21 cellular contexts compared by ENCODE assay signal in the genomic region with DNA sequence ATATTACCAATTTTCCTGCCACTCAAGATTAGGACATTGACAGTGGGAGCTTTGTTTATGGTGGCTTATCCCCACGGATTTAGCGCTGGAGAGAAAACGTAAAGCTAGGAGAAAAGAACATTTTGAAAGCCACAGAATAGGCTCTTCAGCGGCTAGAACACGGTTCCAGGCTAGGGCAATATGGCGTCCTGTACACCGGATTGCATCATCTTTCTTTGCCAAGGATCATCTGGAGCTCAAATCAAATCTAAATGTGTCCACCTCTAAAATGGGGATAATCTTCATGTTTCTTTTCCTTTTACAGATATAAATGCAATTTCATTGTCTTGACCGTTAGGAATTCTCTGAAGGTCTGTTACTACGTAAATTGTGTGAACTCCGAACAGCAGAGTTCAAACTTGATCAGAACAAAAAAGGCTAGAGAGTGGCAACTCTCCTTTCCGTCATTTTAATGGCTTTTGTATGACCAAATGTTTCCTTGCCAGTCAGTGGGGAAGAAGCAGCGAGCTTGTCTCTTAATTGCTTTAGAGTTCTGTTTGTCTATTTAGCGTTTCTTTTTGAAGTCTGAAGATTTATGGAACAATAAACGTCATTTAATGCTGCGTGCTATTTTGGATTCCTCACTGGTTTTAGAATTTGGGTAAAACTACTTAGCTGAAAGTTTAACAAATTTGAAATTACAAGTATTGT. TPM values are rescaled to one million over a fixed set of nuclear protein-coding genes. Genes with fewer than 3 reads are reported as not detected.
DNase-seq lines count a peak whose midpoint lies in the region; ATAC-seq and TF ChIP-seq lines count a peak whose summit lies in the region.
"Had no signal": no experiment of that assay in that cellular context is flagged by ENCODE, and none has a peak within 500 bp of the region (broad histone marks: within the 10 kb centered on the region; RNA-seq: fewer than 3 reads in every experiment).

No MANE protein-coding gene starts in this region.

- H3K79me2 ChIP-seq in H9 (ENCODE audit: insufficient read depth, low read length), result peaks cover 9% of the 10 kb centered on the region; the same call in 1 of the 2 replicates

- H3K4me2 ChIP-seq in H9 (ENCODE audit: insufficient read depth, insufficient read length, low read length), result peak overlapping the region; percentile 71

- peak overlapping the region; percentile 89 for H4K5ac ChIP-seq in H9 (ENCODE audit: insufficient read length, low read depth, low read length)

- H2AK5ac ChIP-seq in H9 (ENCODE audit: insufficient read length, low read length), result no peak overlapping the region

- no peak overlapping the region for H2BK15ac ChIP-seq in H9 (ENCODE audit: low read depth, low read length)

- no peak overlapping the region for H2BK12ac ChIP-seq in H9 (ENCODE audit: insufficient read length, low read depth, low read length)

- peak overlapping the region; percentile 69 for H3K18ac ChIP-seq in H9 (ENCODE audit: insufficient read length, low read depth, low read length)

- no peak for TF ChIP-seq CTCF in H9 (conservative IDR thresholded peaks at IDR 0.05)
- TF ChIP-seq CTCF in glutamatergic neuron (IDR thresholded peaks at IDR 0.05; ENCODE audit: partially characterized antibody, unreplicated experiment), result no peak
- TF ChIP-seq CTCF in neural crest cell (conservative IDR thresholded peaks at IDR 0.05), result no peak

- no CpG with 5 or more reads among the region's 15 CpGs for WGBS in H9 (ENCODE audit: extremely low coverage, insufficient read length, low lambda C conversion rate)

- H4K91ac ChIP-seq in H9 (ENCODE audit: insufficient read length, low read depth, low read length), result no peak overlapping the region

- H4K8ac ChIP-seq in H9 (replicated peaks; ENCODE audit: insufficient read length, low read depth, low read length), result no peak overlapping the region

- no peak overlapping the region for H2BK120ac ChIP-seq in H9 (ENCODE audit: low read depth, low read length, poor library complexity, severe bottlenecking)

- H3K4me1 Mint-ChIP-seq in H9 (peaks cover 24 to 31% of the 10 kb centered on the region in 2 experiments), glutamatergic neuron (ENCODE audit: low read depth, unreplicated experiment) (no peaks in the 10 kb centered on the region), neural crest cell (peaks cover 28% of the 10 kb centered on the region)
- H3K4me1 Mint-ChIP-seq: stimulated activated naive CD8-positive, alpha-beta T cell treated with anti-CD3 and anti-CD28 coated beads, Interleukin-15, amount 100 ng/mL, for 72 hours had no signal

- DNase-seq in H9 (no peak), NCI-H69 (lab: John Stamatoyannopoulos, UW) (peak; percentile 2), glutamatergic neuron (no peak), neural crest cell (ENCODE audit: low read depth, low spot score) (no peak), NCI-H146 treated with DMSO at 0.1 percent for 48 hours (lab: John Stamatoyannopoulos, UW; ENCODE audit: unreplicated experiment) (no peak), OCI-M2 (lab: John Stamatoyannopoulos, UW; ENCODE audit: unreplicated experiment) (no peak)
- DNase-seq: activated naive CD4-positive, alpha-beta T cell; anterior cingulate cortex; central memory CD4-positive, alpha-beta T cell; DMS79; dorsolateral prefrontal cortex; erythroblast; foreskin melanocyte; NCI-H146; NCI-H2171 treated with DMSO at 0.1 percent for 48 hours; OCI-M1; SHP77 treated with DMSO at 0.1 percent for 48 hours; stimulated activated CD4-positive, alpha-beta T cell treated with anti-CD3 and anti-CD28 coated beads, Interleukin-4, amount 100 ng/mL, for 24 hours had no signal

- H3K23ac ChIP-seq in H9 (ENCODE audit: insufficient read length, low read depth, low read length), result no peak overlapping the region

- H2BK20ac ChIP-seq in H9 (ENCODE audit: low read depth, low read length, poor library complexity, severe bottlenecking), result no peak overlapping the region

- peak overlapping the region; percentile 47 for H3K9ac ChIP-seq in H9 (ENCODE audit: extremely low read depth, insufficient read length, low read length)

- no peak for ATAC-seq in HG02763 (IDR thresholded peaks at IDR 0.05; ENCODE audit: unreplicated experiment)
- ATAC-seq: stimulated activated naive CD8-positive, alpha-beta T cell treated with anti-CD3 and anti-CD28 coated beads, Interleukin-15, amount 100 ng/mL, for 72 hours had no signal

- H3K27me3 ChIP-seq in H9 (ENCODE audit: insufficient read depth, low read length), result no peaks in the 10 kb centered on the region
- H3K27me3 ChIP-seq: dorsolateral prefrontal cortex, tibial nerve had no signal

- no peak overlapping the region for H2BK5ac ChIP-seq in H9 (ENCODE audit: insufficient read length, low read length)

- H3K27me3 Mint-ChIP-seq in H9 (ENCODE audit: low read depth) (no peaks in the 10 kb centered on the region), glutamatergic neuron (ENCODE audit: unreplicated experiment) (peaks cover 10% of the 10 kb centered on the region), neural crest cell (ENCODE audit: low read depth) (peaks cover 33% of the 10 kb centered on the region)

- no peak overlapping the region for H3T11ph ChIP-seq in H9 (ENCODE audit: low read length)

- H3K4ac ChIP-seq in H9 (ENCODE audit: low read depth, low read length), result no peak overlapping the region

- no peak overlapping the region for H2AFZ ChIP-seq in H9 (ENCODE audit: low read length)

- no peak overlapping the region; the same call in 1 of the 2 replicates for H3K14ac ChIP-seq in H9 (ENCODE audit: insufficient read depth, low read length)

- H4K20me1 ChIP-seq in H9 (ENCODE audit: control insufficient read depth, insufficient read depth, insufficient read length), result no peaks in the 10 kb centered on the region

- H3K56ac ChIP-seq in H9 (ENCODE audit: insufficient read length, low read depth, low read length), result no peak overlapping the region

- H3K9me3 ChIP-seq in H9 (ENCODE audit: control insufficient read depth, low read depth, low read length), result no peaks in the 10 kb centered on the region
- H3K9me3 ChIP-seq: tibial nerve had no signal

- 0 out of 2 replicates have a peak, but pooled peaks cover 6% of the 10 kb centered on the region for H3K4me1 ChIP-seq in H9 (ENCODE audit: insufficient read depth, low read length)

- no peaks in the 10 kb centered on the region for H3K79me1 ChIP-seq in H9 (ENCODE audit: insufficient read depth, low read depth, low read length, poor library complexity, severe bottlenecking)

- H3K36me3 Mint-ChIP-seq in H9 (ENCODE audit: insufficient read depth in 1 of 3, low read depth in 3 of 3) (peaks cover 0 to 3% (median 0%) of the 10 kb centered on the region in 3 experiments; a peak in 2 of 7 replicates), glutamatergic neuron (ENCODE audit: unreplicated experiment) (no peaks in the 10 kb centered on the region), neural crest cell (ENCODE audit: low read depth) (no peaks in the 10 kb centered on the region)

- peaks cover 18% of the 10 kb centered on the region for H3K23me2 ChIP-seq in H9 (ENCODE audit: insufficient read length, low read depth, low read length, poor library complexity, severe bottlenecking)

- H3K27ac Mint-ChIP-seq in H9 (peak overlapping the region in 1 of 3 experiments; percentile 99; a peak in 2 of 7 replicates), glutamatergic neuron (ENCODE audit: unreplicated experiment) (no peak overlapping the region), neural crest cell (ENCODE audit: unreplicated experiment) (no peak overlapping the region)
- H3K27ac Mint-ChIP-seq: stimulated activated naive CD8-positive, alpha-beta T cell treated with anti-CD3 and anti-CD28 coated beads, Interleukin-15, amount 100 ng/mL, for 72 hours had no signal

- H3K9me3 Mint-ChIP-seq in H9 (no peaks in the 10 kb centered on the region), glutamatergic neuron (ENCODE audit: unreplicated experiment) (peaks cover 8% of the 10 kb centered on the region), neural crest cell (no peaks in the 10 kb centered on the region)
- H3K9me3 Mint-ChIP-seq: stimulated activated naive CD8-positive, alpha-beta T cell treated with anti-CD3 and anti-CD28 coated beads, Interleukin-15, amount 100 ng/mL, for 72 hours had no signal

- H3K4me3 Mint-ChIP-seq in H9, result peak overlapping the region; percentile 79 to 90; a peak in 4 of 5 replicates
- H3K4me3 Mint-ChIP-seq in glutamatergic neuron (ENCODE audit: unreplicated experiment), result peak overlapping the region; percentile 76
- peak overlapping the region; percentile 88 for H3K4me3 Mint-ChIP-seq in neural crest cell

- no peak overlapping the region for H3K27ac ChIP-seq in H9 (ENCODE audit: insufficient read length, low read depth, low read length)

RNA-seq across cellular contexts. Expression of a gene that starts 2.6 kb away (rescaled TPM):
- total RNA-seq in H9 (2021), result 99.3 and 106 TPM in 2 replicates
- total RNA-seq in glutamatergic neuron (ENCODE audit: unreplicated experiment), result 18.2 TPM
- 24.6 and 25.1 TPM in 2 replicates for total RNA-seq in neural crest cell
